Comparison of ENCODE assay signal across 1 cellular context in the genomic region with DNA sequence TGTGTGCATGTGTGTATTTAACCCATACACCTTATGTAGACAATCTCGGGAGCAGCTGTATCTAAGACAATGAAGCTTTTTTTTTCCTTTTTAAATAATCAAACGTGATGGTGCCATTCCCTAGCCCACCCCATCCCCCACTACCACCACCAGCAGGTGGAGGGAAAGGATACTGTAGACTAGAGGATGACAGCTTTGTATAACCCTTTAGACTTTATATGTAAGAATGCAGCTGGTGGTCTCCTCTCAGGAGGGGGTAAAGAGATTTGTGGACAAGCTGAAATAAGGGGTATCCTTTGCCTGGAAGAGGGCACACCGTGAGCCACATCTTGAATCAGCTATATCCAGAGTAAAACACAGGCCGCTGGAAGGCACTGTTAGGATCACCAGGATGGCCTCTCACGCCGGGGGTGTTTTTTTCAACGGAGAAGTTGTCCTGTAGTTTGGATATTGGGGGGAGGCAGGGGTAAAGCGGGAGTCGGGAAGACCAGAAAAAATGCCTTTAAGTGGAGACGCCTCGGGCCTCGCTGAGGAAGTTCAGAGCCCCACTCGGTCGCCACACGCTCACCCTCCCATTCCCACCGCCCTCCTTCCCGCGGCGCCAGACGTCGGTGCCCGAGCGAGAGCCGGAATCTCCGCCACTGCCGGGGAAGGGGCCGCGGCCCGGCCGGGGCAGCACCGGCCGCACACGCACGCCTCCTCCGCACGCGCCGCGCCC.
TF ChIP-seq lines count a peak whose summit lies in the region.

No MANE protein-coding gene starts in this region.

TF ChIP-seq in GM23338, 12 proteins besides CTCF, POLR2A, EP300 and RAD21 (continued from another document):
- TF ChIP-seq, protein P1, sequence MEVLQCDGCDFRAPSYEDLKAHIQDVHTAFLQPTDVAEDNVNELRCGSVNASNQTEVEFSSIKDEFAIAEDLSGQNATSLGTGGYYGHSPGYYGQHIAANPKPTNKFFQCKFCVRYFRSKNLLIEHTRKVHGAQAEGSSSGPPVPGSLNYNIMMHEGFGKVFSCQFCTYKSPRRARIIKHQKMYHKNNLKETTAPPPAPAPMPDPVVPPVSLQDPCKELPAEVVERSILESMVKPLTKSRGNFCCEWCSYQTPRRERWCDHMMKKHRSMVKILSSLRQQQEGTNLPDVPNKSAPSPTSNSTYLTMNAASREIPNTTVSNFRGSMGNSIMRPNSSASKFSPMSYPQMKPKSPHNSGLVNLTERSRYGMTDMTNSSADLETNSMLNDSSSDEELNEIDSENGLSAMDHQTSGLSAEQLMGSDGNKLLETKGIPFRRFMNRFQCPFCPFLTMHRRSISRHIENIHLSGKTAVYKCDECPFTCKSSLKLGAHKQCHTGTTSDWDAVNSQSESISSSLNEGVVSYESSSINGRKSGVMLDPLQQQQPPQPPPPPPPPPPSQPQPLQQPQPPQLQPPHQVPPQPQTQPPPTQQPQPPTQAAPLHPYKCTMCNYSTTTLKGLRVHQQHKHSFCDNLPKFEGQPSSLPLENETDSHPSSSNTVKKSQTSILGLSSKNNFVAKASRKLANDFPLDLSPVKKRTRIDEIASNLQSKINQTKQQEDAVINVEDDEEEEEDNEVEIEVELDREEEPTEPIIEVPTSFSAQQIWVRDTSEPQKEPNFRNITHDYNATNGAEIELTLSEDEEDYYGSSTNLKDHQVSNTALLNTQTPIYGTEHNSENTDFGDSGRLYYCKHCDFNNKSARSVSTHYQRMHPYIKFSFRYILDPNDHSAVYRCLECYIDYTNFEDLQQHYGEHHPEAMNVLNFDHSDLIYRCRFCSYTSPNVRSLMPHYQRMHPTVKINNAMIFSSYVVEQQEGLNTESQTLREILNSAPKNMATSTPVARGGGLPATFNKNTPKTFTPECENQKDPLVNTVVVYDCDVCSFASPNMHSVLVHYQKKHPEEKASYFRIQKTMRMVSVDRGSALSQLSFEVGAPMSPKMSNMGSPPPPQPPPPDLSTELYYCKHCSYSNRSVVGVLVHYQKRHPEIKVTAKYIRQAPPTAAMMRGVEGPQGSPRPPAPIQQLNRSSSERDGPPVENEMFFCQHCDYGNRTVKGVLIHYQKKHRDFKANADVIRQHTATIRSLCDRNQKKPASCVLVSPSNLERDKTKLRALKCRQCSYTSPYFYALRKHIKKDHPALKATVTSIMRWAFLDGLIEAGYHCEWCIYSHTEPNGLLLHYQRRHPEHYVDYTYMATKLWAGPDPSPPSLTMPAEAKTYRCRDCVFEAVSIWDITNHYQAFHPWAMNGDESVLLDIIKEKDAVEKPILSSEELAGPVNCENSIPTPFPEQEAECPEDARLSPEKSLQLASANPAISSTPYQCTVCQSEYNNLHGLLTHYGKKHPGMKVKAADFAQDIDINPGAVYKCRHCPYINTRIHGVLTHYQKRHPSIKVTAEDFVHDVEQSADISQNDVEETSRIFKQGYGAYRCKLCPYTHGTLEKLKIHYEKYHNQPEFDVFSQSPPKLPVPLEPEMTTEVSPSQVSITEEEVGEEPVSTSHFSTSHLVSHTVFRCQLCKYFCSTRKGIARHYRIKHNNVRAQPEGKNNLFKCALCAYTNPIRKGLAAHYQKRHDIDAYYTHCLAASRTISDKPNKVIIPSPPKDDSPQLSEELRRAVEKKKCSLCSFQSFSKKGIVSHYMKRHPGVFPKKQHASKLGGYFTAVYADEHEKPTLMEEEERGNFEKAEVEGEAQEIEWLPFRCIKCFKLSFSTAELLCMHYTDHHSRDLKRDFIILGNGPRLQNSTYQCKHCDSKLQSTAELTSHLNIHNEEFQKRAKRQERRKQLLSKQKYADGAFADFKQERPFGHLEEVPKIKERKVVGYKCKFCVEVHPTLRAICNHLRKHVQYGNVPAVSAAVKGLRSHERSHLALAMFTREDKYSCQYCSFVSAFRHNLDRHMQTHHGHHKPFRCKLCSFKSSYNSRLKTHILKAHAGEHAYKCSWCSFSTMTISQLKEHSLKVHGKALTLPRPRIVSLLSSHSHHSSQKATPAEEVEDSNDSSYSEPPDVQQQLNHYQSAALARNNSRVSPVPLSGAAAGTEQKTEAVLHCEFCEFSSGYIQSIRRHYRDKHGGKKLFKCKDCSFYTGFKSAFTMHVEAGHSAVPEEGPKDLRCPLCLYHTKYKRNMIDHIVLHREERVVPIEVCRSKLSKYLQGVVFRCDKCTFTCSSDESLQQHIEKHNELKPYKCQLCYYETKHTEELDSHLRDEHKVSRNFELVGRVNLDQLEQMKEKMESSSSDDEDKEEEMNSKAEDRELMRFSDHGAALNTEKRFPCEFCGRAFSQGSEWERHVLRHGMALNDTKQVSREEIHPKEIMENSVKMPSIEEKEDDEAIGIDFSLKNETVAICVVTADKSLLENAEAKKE (CRISPR knock-in tag; IDR thresholded peaks at IDR 0.05): no peak
- TF ChIP-seq, protein P2, sequence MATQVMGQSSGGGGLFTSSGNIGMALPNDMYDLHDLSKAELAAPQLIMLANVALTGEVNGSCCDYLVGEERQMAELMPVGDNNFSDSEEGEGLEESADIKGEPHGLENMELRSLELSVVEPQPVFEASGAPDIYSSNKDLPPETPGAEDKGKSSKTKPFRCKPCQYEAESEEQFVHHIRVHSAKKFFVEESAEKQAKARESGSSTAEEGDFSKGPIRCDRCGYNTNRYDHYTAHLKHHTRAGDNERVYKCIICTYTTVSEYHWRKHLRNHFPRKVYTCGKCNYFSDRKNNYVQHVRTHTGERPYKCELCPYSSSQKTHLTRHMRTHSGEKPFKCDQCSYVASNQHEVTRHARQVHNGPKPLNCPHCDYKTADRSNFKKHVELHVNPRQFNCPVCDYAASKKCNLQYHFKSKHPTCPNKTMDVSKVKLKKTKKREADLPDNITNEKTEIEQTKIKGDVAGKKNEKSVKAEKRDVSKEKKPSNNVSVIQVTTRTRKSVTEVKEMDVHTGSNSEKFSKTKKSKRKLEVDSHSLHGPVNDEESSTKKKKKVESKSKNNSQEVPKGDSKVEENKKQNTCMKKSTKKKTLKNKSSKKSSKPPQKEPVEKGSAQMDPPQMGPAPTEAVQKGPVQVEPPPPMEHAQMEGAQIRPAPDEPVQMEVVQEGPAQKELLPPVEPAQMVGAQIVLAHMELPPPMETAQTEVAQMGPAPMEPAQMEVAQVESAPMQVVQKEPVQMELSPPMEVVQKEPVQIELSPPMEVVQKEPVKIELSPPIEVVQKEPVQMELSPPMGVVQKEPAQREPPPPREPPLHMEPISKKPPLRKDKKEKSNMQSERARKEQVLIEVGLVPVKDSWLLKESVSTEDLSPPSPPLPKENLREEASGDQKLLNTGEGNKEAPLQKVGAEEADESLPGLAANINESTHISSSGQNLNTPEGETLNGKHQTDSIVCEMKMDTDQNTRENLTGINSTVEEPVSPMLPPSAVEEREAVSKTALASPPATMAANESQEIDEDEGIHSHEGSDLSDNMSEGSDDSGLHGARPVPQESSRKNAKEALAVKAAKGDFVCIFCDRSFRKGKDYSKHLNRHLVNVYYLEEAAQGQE (IDR thresholded peaks at IDR 0.05; ENCODE audit: unreplicated experiment): no peak
- TF ChIP-seq EZH2phosphoT487 (IDR thresholded peaks at IDR 0.05; ENCODE audit: unreplicated experiment): no peak
- TF ChIP-seq ZNF114 (CRISPR knock-in tag; IDR thresholded peaks at IDR 0.05): no peak
- TF ChIP-seq NANOG (IDR thresholded peaks at IDR 0.05; ENCODE audit: borderline replicate concordance): no peak
- TF ChIP-seq ZNF331 (CRISPR knock-in tag; IDR thresholded peaks at IDR 0.05; ENCODE audit: low read depth): no peak
- TF ChIP-seq, protein P3, sequence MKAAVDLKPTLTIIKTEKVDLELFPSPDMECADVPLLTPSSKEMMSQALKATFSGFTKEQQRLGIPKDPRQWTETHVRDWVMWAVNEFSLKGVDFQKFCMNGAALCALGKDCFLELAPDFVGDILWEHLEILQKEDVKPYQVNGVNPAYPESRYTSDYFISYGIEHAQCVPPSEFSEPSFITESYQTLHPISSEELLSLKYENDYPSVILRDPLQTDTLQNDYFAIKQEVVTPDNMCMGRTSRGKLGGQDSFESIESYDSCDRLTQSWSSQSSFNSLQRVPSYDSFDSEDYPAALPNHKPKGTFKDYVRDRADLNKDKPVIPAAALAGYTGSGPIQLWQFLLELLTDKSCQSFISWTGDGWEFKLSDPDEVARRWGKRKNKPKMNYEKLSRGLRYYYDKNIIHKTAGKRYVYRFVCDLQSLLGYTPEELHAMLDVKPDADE (IDR thresholded peaks at IDR 0.05): no peak
- TF ChIP-seq JUNB (IDR thresholded peaks at IDR 0.05; ENCODE audit: unreplicated experiment): no peak
- TF ChIP-seq EZH2 (IDR thresholded peaks at IDR 0.05; ENCODE audit: low read depth, unreplicated experiment): no peak
- no peak for TF ChIP-seq CREB1 (CRISPR knock-in tag; IDR thresholded peaks at IDR 0.05; ENCODE audit: low read depth)
